8 cellular contexts compared by ENCODE assay signal in genomic region chr5:77972545-77973252, GRCh38.
DNase-seq lines count a peak whose midpoint lies in the region; ATAC-seq and TF ChIP-seq lines count a peak whose summit lies in the region.

No MANE protein-coding gene starts in this region.

- peaks cover 12% of the 10 kb centered on the region for H3K4me1 Mint-ChIP-seq in activated T-cell treated with anti-CD3 and anti-CD28 coated beads, Interleukin-2, amount 50 U/mL, for 24 hours (ENCODE audit: low read depth)

- no peaks in the 10 kb centered on the region for H4K20me1 ChIP-seq in PC-9 (ENCODE audit: insufficient read depth)

- H3K4me1 ChIP-seq in left ventricle myocardium inferior (peaks cover 21% of the 10 kb centered on the region), spleen (peaks cover 4 to 23% (median 18%) of the 10 kb centered on the region in 6 donors), PC-9 (replicated peaks; ENCODE audit: insufficient read depth) (no peaks in the 10 kb centered on the region)

- no peak overlapping the region for H2AFZ ChIP-seq in PC-9

- peak overlapping the region; percentile 44 for H3K4me3 ChIP-seq in GM12865 (ENCODE audit: low read depth, low read length)
- H3K4me3 ChIP-seq in left ventricle myocardium inferior, result peak overlapping the region; percentile 57
- peak overlapping the region; percentile 22 to 68 (median 36) for H3K4me3 ChIP-seq in spleen
- H3K4me3 ChIP-seq in PC-9, result no peak overlapping the region

- H3K36me3 Mint-ChIP-seq in activated T-cell treated with anti-CD3 and anti-CD28 coated beads, Interleukin-2, amount 50 U/mL, for 24 hours (ENCODE audit: low read depth), result no peaks in the 10 kb centered on the region

- no peaks in the 10 kb centered on the region for H3K9me2 ChIP-seq in PC-9 (ENCODE audit: insufficient read depth)

- H3K27ac ChIP-seq in left ventricle myocardium inferior (replicated peaks), result no peak overlapping the region
- H3K27ac ChIP-seq in spleen, result no peak overlapping the region
- no peak overlapping the region for H3K27ac ChIP-seq in PC-9

- no peak for TF ChIP-seq POLR2A in spleen (IDR thresholded peaks at IDR 0.05)

- CTCF ChIA-PET in PC-9 (lab: Charles Lee), result no interaction called here

- no TSS peak for BruUV-seq in PC-9 (replicated peaks; lab: Mats Ljungman, UMichigan)

- no peaks in the 10 kb centered on the region for H3K79me2 ChIP-seq in PC-9 (ENCODE audit: low read depth)

- H3K9me3 Mint-ChIP-seq in activated T-cell treated with anti-CD3 and anti-CD28 coated beads, Interleukin-2, amount 50 U/mL, for 24 hours, result no peaks in the 10 kb centered on the region

- peaks cover 75% of the 10 kb centered on the region for H3K27me3 Mint-ChIP-seq in activated T-cell treated with anti-CD3 and anti-CD28 coated beads, Interleukin-2, amount 50 U/mL, for 24 hours

- peak overlapping the region; percentile 60 for H3K4me3 Mint-ChIP-seq in activated T-cell treated with anti-CD3 and anti-CD28 coated beads, Interleukin-2, amount 50 U/mL, for 24 hours

- intact Hi-C loops in left ventricle myocardium inferior (cut with micrococcal nuclease) (no loop called here), spleen (cut with DNase I; ENCODE audit: low total_unique reads) (no loop called here), PC-9 (cut with micrococcal nuclease; ENCODE audit: unreplicated experiment) (no loop called here)

- H3F3A ChIP-seq in PC-9 (ENCODE audit: insufficient read depth, low read depth), result no peaks in the 10 kb centered on the region

- H3K27ac Mint-ChIP-seq in activated T-cell treated with anti-CD3 and anti-CD28 coated beads, Interleukin-2, amount 50 U/mL, for 24 hours, result no peak overlapping the region

- WGBS in spleen, 5 donors, result 1 to 3% (median 2%) methylated on average over 18 to 54 of the region's 54 CpGs

- H3K9me3 ChIP-seq in left ventricle myocardium inferior (replicated peaks) (no peaks in the 10 kb centered on the region), spleen (no peaks in the 10 kb centered on the region), PC-9 (ENCODE audit: insufficient read depth, low read depth) (no peaks in the 10 kb centered on the region)

- H3K27me3 ChIP-seq in left ventricle myocardium inferior (ENCODE audit: low read depth) (peaks cover 85% of the 10 kb centered on the region), spleen (replicated peaks in 1 of 7) (peaks cover 0 to 89% (median 40%) of the 10 kb centered on the region in 7 donors), PC-9 (ENCODE audit: insufficient read depth, low read depth) (no peaks in the 10 kb centered on the region)

- no peak overlapping the region for H3K4me2 ChIP-seq in PC-9

- DNase-seq in GM12865 (ENCODE audit: low read depth), result peak; percentile 80
- peak; percentile 50 for DNase-seq in activated T-cell treated with anti-CD3 and anti-CD28 coated beads, Interleukin-2, amount 50 U/mL, for 24 hours
- no peak for DNase-seq in left ventricle myocardium inferior
- DNase-seq in spleen, result peak; percentile 80
- DNase-seq in PC-9, result no peak
- no peak for DNase-seq in middle frontal gyrus (ENCODE audit: extremely low spot score, low spot score)
- DNase-seq in COLO829 (ENCODE audit: low spot score), result no peak

- peak; percentile 70 for TF ChIP-seq CTCF in GM12865 (IDR thresholded peaks at IDR 0.05; ENCODE audit: insufficient read depth, low read depth, low read length, missing control alignments)
- TF ChIP-seq CTCF in left ventricle myocardium inferior (IDR thresholded peaks at IDR 0.05; ENCODE audit: borderline replicate concordance), result no peak
- TF ChIP-seq CTCF in spleen (IDR thresholded peaks at IDR 0.05 in 8 of 11, conservative IDR thresholded peaks at IDR 0.05 in 3 of 11), result peak in 4 of 11 experiments; percentile 20 to 36 (median 32)
- no peak for TF ChIP-seq CTCF in PC-9 (conservative IDR thresholded peaks at IDR 0.05)

- POLR2A ChIA-PET in PC-9 (lab: Charles Lee; ENCODE audit: unreplicated experiment), result no interaction called here

- peak; percentile 73 for ATAC-seq in HG02759 (IDR thresholded peaks at IDR 0.05; ENCODE audit: unreplicated experiment)

- H3K36me3 ChIP-seq in left ventricle myocardium inferior, result no peaks in the 10 kb centered on the region
- no peaks in the 10 kb centered on the region for H3K36me3 ChIP-seq in spleen
- H3K36me3 ChIP-seq in PC-9 (ENCODE audit: low read depth), result no peaks in the 10 kb centered on the region

Comparison
In these comparisons a context has a peak if more than half of its experiments do, and no peak if none do; other contexts are left out.
1. DNase-seq: peak in GM12865 (single experiment), activated T-cell treated with anti-CD3 and anti-CD28 coated beads, Interleukin-2, amount 50 U/mL, for 24 hours (single experiment) and spleen (single experiment); none in left ventricle myocardium inferior (single experiment), PC-9 (0 of 2), middle frontal gyrus (single experiment) and COLO829 (single experiment).